1 cellular context compared by ENCODE assay signal in the genomic region with DNA sequence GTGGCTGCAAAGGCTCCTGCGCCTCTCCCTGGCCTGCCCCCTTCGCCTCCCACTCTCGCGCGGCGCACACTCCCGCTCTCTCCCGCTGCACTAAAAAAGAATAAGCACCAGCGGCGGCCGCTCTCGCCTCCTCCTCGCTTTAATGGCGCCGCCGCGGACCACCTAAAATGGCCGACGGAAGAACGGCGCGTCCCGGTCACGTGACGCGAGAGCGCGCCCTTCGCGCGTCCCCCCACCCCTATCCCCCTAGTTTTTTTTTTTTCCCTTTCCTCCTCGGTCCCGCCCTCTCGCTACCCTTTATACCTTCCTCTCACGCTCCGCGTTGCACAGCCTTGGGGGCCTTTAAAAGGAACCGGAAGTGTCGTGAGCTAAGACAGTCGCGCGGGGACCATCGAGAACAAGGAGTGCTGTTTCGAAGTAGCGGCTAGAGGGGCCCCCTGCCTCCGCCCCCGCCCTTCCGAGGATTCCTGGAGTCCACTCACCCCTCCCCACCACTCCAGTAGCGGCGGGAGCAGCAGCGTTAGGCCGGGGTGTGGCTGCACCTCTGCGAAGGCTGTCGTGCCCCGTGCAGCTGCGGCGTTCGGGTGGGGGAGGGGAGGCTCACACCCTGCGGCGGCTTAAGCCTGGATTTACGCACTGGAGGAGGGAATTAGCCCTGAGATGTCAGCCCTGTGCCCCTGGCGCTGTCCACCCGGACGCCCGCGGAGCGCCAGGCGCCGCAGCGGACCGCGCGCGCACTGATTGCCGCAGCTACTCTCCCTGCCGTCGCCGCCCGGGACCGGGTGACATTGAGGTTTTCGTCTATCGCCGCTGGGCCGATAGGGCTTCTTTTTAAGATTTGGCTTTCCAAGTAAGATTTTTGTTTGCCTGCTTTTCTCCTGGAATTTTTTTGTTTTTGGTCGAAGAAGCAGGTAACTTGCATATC.
TF ChIP-seq lines count a peak whose summit lies in the region.

A gene with protein sequence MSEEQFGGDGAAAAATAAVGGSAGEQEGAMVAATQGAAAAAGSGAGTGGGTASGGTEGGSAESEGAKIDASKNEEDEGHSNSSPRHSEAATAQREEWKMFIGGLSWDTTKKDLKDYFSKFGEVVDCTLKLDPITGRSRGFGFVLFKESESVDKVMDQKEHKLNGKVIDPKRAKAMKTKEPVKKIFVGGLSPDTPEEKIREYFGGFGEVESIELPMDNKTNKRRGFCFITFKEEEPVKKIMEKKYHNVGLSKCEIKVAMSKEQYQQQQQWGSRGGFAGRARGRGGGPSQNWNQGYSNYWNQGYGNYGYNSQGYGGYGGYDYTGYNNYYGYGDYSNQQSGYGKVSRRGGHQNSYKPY (minus strand): TSS at position 176 of the 925 bp plus-strand sequence. CDS start 313 bp downstream, outside the sequence.

TF ChIP-seq in HepG2, 621 proteins besides CTCF, POLR2A, EP300 and RAD21 (continued from another document and continues in another):
- TF ChIP-seq, protein P1, sequence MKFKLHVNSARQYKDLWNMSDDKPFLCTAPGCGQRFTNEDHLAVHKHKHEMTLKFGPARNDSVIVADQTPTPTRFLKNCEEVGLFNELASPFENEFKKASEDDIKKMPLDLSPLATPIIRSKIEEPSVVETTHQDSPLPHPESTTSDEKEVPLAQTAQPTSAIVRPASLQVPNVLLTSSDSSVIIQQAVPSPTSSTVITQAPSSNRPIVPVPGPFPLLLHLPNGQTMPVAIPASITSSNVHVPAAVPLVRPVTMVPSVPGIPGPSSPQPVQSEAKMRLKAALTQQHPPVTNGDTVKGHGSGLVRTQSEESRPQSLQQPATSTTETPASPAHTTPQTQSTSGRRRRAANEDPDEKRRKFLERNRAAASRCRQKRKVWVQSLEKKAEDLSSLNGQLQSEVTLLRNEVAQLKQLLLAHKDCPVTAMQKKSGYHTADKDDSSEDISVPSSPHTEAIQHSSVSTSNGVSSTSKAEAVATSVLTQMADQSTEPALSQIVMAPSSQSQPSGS (CRISPR knock-in tag; IDR thresholded peaks at IDR 0.05) = peak; percentile 70; the same call in 1 of the 2 replicates
- TF ChIP-seq NKX3-1 (CRISPR knock-in tag; IDR thresholded peaks at IDR 0.05) (peak; percentile 24; the same call in 1 of the 2 replicates), ZNF792 (CRISPR knock-in tag; IDR thresholded peaks at IDR 0.05) (peak; percentile 97), CREB1 (IDR thresholded peaks at IDR 0.05) (peak; percentile 85), CREB1 (CRISPR knock-in tag; IDR thresholded peaks at IDR 0.05) (peak; percentile 95), ZNF816 (CRISPR knock-in tag; IDR thresholded peaks at IDR 0.05; ENCODE audit: borderline replicate concordance) (no peak; the same call in 1 of the 2 replicates), ZNF629 (CRISPR knock-in tag; conservative IDR thresholded peaks at IDR 0.05) (0 out of 2 replicates have a peak, but pooled peaks have one; percentile 27), ZBTB1 (CRISPR knock-in tag; IDR thresholded peaks at IDR 0.05; ENCODE audit: borderline replicate concordance) (no peak), CENPT (CRISPR knock-in tag; IDR thresholded peaks at IDR 0.05; ENCODE audit: low read depth) (no peak), TBX2 (CRISPR knock-in tag; IDR thresholded peaks at IDR 0.05; ENCODE audit: borderline replicate concordance) (peak; percentile 98), SAFB2 (CRISPR knock-in tag; IDR thresholded peaks at IDR 0.05; ENCODE audit: borderline replicate concordance, low read depth) (peak; percentile 3; the same call in 1 of the 2 replicates), KDM5A (IDR thresholded peaks at IDR 0.05; ENCODE audit: borderline replicate concordance, low read length) (no peak; the same call in 1 of the 2 replicates), ZFP36L1 (CRISPR knock-in tag; IDR thresholded peaks at IDR 0.05) (no peak), ZNF292 (CRISPR knock-in tag; IDR thresholded peaks at IDR 0.05; ENCODE audit: borderline replicate concordance, low read depth) (peak; percentile 98), ASH2L (IDR thresholded peaks at IDR 0.05; ENCODE audit: insufficient read length, low read depth, low read length) (peak; percentile 85), CHD4 (IDR thresholded peaks at IDR 0.05; ENCODE audit: borderline replicate concordance, low read length) (no peak), HOXA7 (CRISPR knock-in tag; IDR thresholded peaks at IDR 0.05) (0 out of 2 replicates have a peak, but pooled peaks have one; percentile 72), NFRKB (IDR thresholded peaks at IDR 0.05) (peak; percentile 90), ZNF75D (CRISPR knock-in tag; IDR thresholded peaks at IDR 0.05; ENCODE audit: borderline replicate concordance) (no peak), ZNF720 (CRISPR knock-in tag; IDR thresholded peaks at IDR 0.05) (no peak), JUN (CRISPR knock-in tag; IDR thresholded peaks at IDR 0.05) (peak; percentile 33; the same call in 1 of the 2 replicates), BCL6 (CRISPR knock-in tag; IDR thresholded peaks at IDR 0.05) (peak; percentile 99), PAX8 (CRISPR knock-in tag; IDR thresholded peaks at IDR 0.05; ENCODE audit: borderline replicate concordance) (no peak), BHLHE40 (IDR thresholded peaks at IDR 0.05; ENCODE audit: low read length) (peak; percentile 95), REXO4 (CRISPR knock-in tag; IDR thresholded peaks at IDR 0.05; ENCODE audit: borderline replicate concordance) (no peak), KLF13 (CRISPR knock-in tag; IDR thresholded peaks at IDR 0.05) (peak; percentile 38; the same call in 1 of the 2 replicates), ZNF737 (CRISPR knock-in tag; IDR thresholded peaks at IDR 0.05; ENCODE audit: borderline replicate concordance) (no peak)
- TF ChIP-seq, protein P2, sequence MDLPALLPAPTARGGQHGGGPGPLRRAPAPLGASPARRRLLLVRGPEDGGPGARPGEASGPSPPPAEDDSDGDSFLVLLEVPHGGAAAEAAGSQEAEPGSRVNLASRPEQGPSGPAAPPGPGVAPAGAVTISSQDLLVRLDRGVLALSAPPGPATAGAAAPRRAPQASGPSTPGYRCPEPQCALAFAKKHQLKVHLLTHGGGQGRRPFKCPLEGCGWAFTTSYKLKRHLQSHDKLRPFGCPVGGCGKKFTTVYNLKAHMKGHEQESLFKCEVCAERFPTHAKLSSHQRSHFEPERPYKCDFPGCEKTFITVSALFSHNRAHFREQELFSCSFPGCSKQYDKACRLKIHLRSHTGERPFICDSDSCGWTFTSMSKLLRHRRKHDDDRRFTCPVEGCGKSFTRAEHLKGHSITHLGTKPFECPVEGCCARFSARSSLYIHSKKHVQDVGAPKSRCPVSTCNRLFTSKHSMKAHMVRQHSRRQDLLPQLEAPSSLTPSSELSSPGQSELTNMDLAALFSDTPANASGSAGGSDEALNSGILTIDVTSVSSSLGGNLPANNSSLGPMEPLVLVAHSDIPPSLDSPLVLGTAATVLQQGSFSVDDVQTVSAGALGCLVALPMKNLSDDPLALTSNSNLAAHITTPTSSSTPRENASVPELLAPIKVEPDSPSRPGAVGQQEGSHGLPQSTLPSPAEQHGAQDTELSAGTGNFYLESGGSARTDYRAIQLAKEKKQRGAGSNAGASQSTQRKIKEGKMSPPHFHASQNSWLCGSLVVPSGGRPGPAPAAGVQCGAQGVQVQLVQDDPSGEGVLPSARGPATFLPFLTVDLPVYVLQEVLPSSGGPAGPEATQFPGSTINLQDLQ (CRISPR knock-in tag; IDR thresholded peaks at IDR 0.05) = peak; percentile 70; the same call in 1 of the 2 replicates
- TF ChIP-seq, protein P3, sequence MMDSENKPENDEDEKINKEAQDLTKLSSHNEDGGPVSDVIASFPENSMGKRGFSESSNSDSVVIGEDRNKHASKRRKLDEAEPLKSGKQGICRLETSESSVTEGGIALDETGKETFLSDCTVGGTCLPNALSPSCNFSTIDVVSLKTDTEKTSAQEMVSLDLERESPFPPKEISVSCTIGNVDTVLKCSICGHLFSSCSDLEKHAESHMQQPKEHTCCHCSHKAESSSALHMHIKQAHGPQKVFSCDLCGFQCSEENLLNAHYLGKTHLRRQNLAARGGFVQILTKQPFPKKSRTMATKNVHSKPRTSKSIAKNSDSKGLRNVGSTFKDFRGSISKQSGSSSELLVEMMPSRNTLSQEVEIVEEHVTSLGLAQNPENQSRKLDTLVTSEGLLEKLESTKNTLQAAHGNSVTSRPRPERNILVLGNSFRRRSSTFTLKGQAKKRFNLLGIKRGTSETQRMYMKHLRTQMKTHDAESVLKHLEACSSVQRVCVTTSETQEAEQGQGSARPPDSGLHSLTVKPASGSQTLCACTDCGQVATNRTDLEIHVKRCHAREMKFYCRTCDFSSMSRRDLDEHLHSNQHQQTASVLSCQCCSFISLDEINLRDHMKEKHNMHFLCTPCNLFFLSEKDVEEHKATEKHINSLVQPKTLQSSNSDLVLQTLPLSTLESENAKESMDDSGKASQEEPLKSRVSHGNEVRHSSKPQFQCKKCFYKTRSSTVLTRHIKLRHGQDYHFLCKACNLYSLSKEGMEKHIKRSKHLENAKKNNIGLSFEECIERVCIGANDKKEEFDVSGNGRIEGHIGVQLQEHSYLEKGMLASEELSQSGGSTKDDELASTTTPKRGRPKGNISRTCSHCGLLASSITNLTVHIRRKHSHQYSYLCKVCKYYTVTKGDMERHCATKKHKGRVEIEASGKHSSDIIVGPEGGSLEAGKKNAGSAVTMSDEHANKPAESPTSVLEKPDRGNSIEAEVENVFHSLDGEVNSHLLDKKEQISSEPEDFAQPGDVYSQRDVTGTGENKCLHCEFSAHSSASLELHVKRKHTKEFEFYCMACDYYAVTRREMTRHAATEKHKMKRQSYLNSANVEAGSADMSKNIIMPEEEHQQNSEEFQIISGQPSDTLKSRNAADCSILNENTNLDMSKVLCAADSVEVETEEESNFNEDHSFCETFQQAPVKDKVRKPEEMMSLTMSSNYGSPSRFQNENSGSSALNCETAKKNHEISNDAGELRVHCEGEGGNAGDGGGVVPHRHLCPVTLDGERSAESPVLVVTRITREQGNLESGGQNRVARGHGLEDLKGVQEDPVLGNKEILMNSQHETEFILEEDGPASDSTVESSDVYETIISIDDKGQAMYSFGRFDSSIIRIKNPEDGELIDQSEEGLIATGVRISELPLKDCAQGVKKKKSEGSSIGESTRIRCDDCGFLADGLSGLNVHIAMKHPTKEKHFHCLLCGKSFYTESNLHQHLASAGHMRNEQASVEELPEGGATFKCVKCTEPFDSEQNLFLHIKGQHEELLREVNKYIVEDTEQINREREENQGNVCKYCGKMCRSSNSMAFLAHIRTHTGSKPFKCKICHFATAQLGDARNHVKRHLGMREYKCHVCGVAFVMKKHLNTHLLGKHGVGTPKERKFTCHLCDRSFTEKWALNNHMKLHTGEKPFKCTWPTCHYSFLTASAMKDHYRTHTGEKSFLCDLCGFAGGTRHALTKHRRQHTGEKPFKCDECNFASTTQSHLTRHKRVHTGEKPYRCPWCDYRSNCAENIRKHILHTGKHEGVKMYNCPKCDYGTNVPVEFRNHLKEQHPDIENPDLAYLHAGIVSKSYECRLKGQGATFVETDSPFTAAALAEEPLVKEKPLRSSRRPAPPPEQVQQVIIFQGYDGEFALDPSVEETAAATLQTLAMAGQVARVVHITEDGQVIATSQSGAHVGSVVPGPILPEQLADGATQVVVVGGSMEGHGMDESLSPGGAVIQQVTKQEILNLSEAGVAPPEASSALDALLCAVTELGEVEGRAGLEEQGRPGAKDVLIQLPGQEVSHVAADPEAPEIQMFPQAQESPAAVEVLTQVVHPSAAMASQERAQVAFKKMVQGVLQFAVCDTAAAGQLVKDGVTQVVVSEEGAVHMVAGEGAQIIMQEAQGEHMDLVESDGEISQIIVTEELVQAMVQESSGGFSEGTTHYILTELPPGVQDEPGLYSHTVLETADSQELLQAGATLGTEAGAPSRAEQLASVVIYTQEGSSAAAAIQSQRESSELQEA (CRISPR knock-in tag; IDR thresholded peaks at IDR 0.05; ENCODE audit: not compliant biosample characterization) = peak; percentile 34
- TF ChIP-seq, protein P4, sequence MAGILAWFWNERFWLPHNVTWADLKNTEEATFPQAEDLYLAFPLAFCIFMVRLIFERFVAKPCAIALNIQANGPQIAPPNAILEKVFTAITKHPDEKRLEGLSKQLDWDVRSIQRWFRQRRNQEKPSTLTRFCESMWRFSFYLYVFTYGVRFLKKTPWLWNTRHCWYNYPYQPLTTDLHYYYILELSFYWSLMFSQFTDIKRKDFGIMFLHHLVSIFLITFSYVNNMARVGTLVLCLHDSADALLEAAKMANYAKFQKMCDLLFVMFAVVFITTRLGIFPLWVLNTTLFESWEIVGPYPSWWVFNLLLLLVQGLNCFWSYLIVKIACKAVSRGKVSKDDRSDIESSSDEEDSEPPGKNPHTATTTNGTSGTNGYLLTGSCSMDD (CRISPR knock-in tag; IDR thresholded peaks at IDR 0.05) = no peak
- TF ChIP-seq, protein P5, sequence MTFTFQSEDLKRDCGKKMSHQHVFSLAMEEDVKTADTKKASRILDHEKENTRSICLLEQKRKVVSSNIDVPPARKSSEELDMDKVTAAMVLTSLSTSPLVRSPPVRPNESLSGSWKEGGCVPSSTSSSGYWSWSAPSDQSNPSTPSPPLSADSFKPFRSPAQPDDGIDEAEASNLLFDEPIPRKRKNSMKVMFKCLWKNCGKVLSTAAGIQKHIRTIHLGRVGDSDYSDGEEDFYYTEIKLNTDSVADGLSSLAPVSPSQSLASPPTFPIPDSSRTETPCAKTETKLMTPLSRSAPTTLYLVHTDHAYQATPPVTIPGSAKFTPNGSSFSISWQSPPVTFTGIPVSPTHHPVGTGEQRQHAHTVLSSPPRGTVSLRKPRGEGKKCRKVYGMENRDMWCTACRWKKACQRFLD (CRISPR knock-in tag; IDR thresholded peaks at IDR 0.05; ENCODE audit: borderline replicate concordance) = peak; percentile 72; the same call in 1 of the 2 replicates
- TF ChIP-seq, protein P6, sequence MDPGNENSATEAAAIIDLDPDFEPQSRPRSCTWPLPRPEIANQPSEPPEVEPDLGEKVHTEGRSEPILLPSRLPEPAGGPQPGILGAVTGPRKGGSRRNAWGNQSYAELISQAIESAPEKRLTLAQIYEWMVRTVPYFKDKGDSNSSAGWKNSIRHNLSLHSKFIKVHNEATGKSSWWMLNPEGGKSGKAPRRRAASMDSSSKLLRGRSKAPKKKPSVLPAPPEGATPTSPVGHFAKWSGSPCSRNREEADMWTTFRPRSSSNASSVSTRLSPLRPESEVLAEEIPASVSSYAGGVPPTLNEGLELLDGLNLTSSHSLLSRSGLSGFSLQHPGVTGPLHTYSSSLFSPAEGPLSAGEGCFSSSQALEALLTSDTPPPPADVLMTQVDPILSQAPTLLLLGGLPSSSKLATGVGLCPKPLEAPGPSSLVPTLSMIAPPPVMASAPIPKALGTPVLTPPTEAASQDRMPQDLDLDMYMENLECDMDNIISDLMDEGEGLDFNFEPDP (CRISPR knock-in tag; conservative IDR thresholded peaks at IDR 0.05) = no peak
- TF ChIP-seq, protein P7, sequence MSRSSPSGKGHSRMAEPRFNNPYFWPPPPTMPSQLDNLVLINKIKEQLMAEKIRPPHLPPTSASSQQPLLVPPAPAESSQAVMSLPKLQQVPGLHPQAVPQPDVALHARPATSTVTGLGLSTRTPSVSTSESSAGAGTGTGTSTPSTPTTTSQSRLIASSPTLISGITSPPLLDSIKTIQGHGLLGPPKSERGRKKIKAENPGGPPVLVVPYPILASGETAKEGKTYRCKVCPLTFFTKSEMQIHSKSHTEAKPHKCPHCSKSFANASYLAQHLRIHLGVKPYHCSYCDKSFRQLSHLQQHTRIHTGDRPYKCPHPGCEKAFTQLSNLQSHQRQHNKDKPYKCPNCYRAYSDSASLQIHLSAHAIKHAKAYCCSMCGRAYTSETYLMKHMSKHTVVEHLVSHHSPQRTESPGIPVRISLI (CRISPR knock-in tag; IDR thresholded peaks at IDR 0.05; ENCODE audit: borderline replicate concordance) = peak; percentile 100
- TF ChIP-seq, protein P8, sequence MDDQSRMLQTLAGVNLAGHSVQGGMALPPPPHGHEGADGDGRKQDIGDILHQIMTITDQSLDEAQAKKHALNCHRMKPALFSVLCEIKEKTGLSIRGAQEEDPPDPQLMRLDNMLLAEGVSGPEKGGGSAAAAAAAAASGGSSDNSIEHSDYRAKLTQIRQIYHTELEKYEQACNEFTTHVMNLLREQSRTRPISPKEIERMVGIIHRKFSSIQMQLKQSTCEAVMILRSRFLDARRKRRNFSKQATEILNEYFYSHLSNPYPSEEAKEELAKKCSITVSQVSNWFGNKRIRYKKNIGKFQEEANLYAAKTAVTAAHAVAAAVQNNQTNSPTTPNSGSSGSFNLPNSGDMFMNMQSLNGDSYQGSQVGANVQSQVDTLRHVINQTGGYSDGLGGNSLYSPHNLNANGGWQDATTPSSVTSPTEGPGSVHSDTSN (CRISPR knock-in tag; IDR thresholded peaks at IDR 0.05; ENCODE audit: borderline replicate concordance) = peak; percentile 29; the same call in 1 of the 2 replicates
